In genomic region chr7:30335763-30336487, GRCh38 we compare ENCODE assay signal across 1 cellular context.
TF ChIP-seq lines count a peak whose summit lies in the region.

No MANE protein-coding gene starts in this region.

TF ChIP-seq in HEK293, 187 proteins besides CTCF, POLR2A, EP300 and RAD21 (continued from another document):
- TF ChIP-seq PRDM10 (tag by site-specific recombination; IDR thresholded peaks at IDR 0.05): peak; percentile 90
- no peak for TF ChIP-seq SCRT2 (tag by site-specific recombination; IDR thresholded peaks at IDR 0.05)
- peak; percentile 12; the same call in 1 of the 2 replicates for TF ChIP-seq OSR2 (tag by site-specific recombination; IDR thresholded peaks at IDR 0.05)
- no peak for TF ChIP-seq ZNF112 (tag by site-specific recombination; IDR thresholded peaks at IDR 0.05)
TF ChIP-seq in HEK293: peak in this region for 5.
